In genomic region chr3:59237121-59237520, GRCh38 we compare ENCODE assay signal across 22 cellular contexts.
DNase-seq lines count a peak whose midpoint lies in the region; ATAC-seq, FAIRE-seq and TF ChIP-seq lines count a peak whose summit lies in the region.
"Had no signal": no experiment of that assay in that cellular context is flagged by ENCODE, and none has a peak within 500 bp of the region (broad histone marks: within the 10 kb centered on the region; RNA-seq: fewer than 3 reads in every experiment).

No MANE protein-coding gene starts in this region.

- H3K4me1 ChIP-seq in keratinocyte (ENCODE audit: control insufficient read depth, extremely low read depth, insufficient read depth, low read length) = peaks cover 18% of the 10 kb centered on the region

- no peak overlapping the region for H2AFZ ChIP-seq in keratinocyte (ENCODE audit: control insufficient read depth, low read length)
- H2AFZ ChIP-seq: GM23338 had no signal

- no peaks in the 10 kb centered on the region for H3K27me3 ChIP-seq in BJ (ENCODE audit: control insufficient read depth, insufficient read depth, low read length)
- H3K27me3 ChIP-seq in keratinocyte (ENCODE audit: control insufficient read depth, extremely low read depth, insufficient read depth, low read length) = no peaks in the 10 kb centered on the region
- H3K27me3 ChIP-seq: upper lobe of left lung had no signal

- no peaks in the 10 kb centered on the region for H4K20me1 ChIP-seq in keratinocyte (ENCODE audit: control insufficient read depth, extremely low read depth, insufficient read depth, low read length)

- DNase-seq in BJ (ENCODE audit: low read depth) (peak; percentile 7), HT1080 (ENCODE audit: low read depth) (peak; percentile 89), T1000 (lab: John Stamatoyannopoulos, UW) (peak; percentile 26), keratinocyte (ENCODE audit: low read depth, low spot score) (peak; percentile 48), NCI-H774 (lab: John Stamatoyannopoulos, UW) (no peak)
- DNase-seq in activated effector memory CD4-positive, alpha-beta T cell treated with Interleukin-2 at 50 U/mL for 16 hours = no peak
- DNase-seq: activated CD4-positive, alpha-beta T cell treated with anti-CD3 and anti-CD28 coated beads for 36 hours; activated naive CD4-positive, alpha-beta T cell treated with anti-CD3 and anti-CD28 coated beads for 36 hours; activated T-cell treated with anti-CD3 and anti-CD28 coated beads, Interleukin-2, amount 50 U/mL, for 24 hours; central memory CD4-positive, alpha-beta T cell; glutamatergic neuron; NCI-H1417 treated with DMSO at 0.1 percent for 48 hours; NCI-H2081 treated with DMSO at 0.1 percent for 48 hours; SHP77 treated with DMSO at 0.1 percent for 48 hours; small intestine; stimulated activated CD4-positive, alpha-beta T cell treated with anti-CD3 and anti-CD28 coated beads, Interleukin-1b, Interleukin-23, amount 100 ng/mL, for 48 hours; upper lobe of left lung had no signal

- H3K4me3 ChIP-seq in BJ (ENCODE audit: low read depth, low read length) (no peak overlapping the region), keratinocyte (ENCODE audit: control insufficient read depth in 2 of 3, extremely low read depth in 1 of 3, insufficient read depth in 2 of 3, low read depth in 1 of 3, low read length in 3 of 3) (no peak overlapping the region)
- H3K4me3 ChIP-seq: GM23338, K562, upper lobe of left lung had no signal

- no peaks in the 10 kb centered on the region for H3K9me1 ChIP-seq in keratinocyte (ENCODE audit: control insufficient read depth, extremely low read depth, insufficient read depth, low read length)

- H3K27ac ChIP-seq in keratinocyte (ENCODE audit: control insufficient read depth, insufficient read depth, low read length) = peak overlapping the region; percentile 42
- H3K27ac ChIP-seq: upper lobe of left lung had no signal

- peak overlapping the region; percentile 3 for H3K9ac ChIP-seq in keratinocyte (ENCODE audit: control insufficient read depth, extremely low read depth, insufficient read depth, low read length)

- CTCF ChIA-PET in BJ (lab: Yijun Ruan, JAX) = no interaction called here

- no peak for ATAC-seq in GM18520 (IDR thresholded peaks at IDR 0.05; ENCODE audit: unreplicated experiment)
- ATAC-seq: activated CD4-positive, alpha-beta T cell treated with anti-CD3 and anti-CD28 coated beads for 36 hours; GM23338; K562 had no signal

- H3K79me2 ChIP-seq in keratinocyte (ENCODE audit: control insufficient read depth, insufficient read depth, low read length) = no peaks in the 10 kb centered on the region

- H3K4me2 ChIP-seq in keratinocyte (ENCODE audit: control insufficient read depth, extremely low read depth, insufficient read depth, low read depth, low read length) = peak overlapping the region; percentile 47
- H3K4me2 ChIP-seq: GM23338 had no signal

- peak; percentile 84 for FAIRE-seq in keratinocyte (lab: Jason Lieb, UNC)
- FAIRE-seq: D721Med, GM18507, K562, small intestine had no signal

- TF ChIP-seq CTCF in BJ (IDR thresholded peaks at IDR 0.05; ENCODE audit: insufficient read depth, low read depth, low read length) = no peak
- no peak for TF ChIP-seq CTCF in keratinocyte (optimal IDR thresholded peaks at IDR 0.05 in 1 of 3, IDR thresholded peaks at IDR 0.05 in 1 of 3, conservative IDR thresholded peaks at IDR 0.05 in 1 of 3; ENCODE audit: extremely low read depth in 1 of 3, insufficient read depth in 2 of 3, low read length in 3 of 3)

- dilution Hi-C loops in keratinocyte (cut with MboI; ENCODE audit: extremely low pct_ligation_motif_present, low sequenced_read_pairs) = no loop called here

- no peaks in the 10 kb centered on the region for H3K9me3 ChIP-seq in keratinocyte (ENCODE audit: control insufficient read depth, low read depth, low read length)
- H3K9me3 ChIP-seq: upper lobe of left lung had no signal

- H3K36me3 ChIP-seq in BJ (ENCODE audit: control insufficient read depth, insufficient read depth, low read length) (no peaks in the 10 kb centered on the region), keratinocyte (ENCODE audit: control insufficient read depth in 2 of 2, extremely low read depth in 1 of 2, insufficient read depth in 2 of 2, low read length in 2 of 2) (no peaks in the 10 kb centered on the region)
- H3K36me3 ChIP-seq: upper lobe of left lung had no signal

- POLR2A ChIA-PET in BJ (lab: Charles Lee) = no interaction called here

Comparison
In these comparisons a context has a peak if more than half of its experiments do, and no peak if none do; other contexts are left out.
1. DNase-seq: peak in BJ (single experiment), HT1080 (single experiment), T1000 (single experiment) and keratinocyte (single experiment); none in NCI-H774 (single experiment) and activated effector memory CD4-positive, alpha-beta T cell treated with Interleukin-2 at 50 U/mL for 16 hours (single experiment).